In genomic region chr10:31908157-31908556, GRCh38 we compare ENCODE assay signal across 1 cellular context.
TF ChIP-seq lines count a peak whose summit lies in the region.

No MANE protein-coding gene starts in this region.

TF ChIP-seq in WTC11, 78 proteins besides CTCF, POLR2A, EP300 and RAD21 (continued from another document):
- TF ChIP-seq ATF3 (CRISPR knock-in tag; conservative IDR thresholded peaks at IDR 0.05) = no peak
